ENCODE assay signal across 1 cellular context in genomic region chr1:151968791-151969399, GRCh38.
TF ChIP-seq lines count a peak whose summit lies in the region.

No MANE protein-coding gene starts in this region.

TF ChIP-seq in WTC11, 78 proteins besides CTCF, POLR2A, EP300 and RAD21 (continued from another document):
- no peak for TF ChIP-seq AR (CRISPR knock-in tag; IDR thresholded peaks at IDR 0.05)
